ENCODE assay signal across 29 cellular contexts in genomic region chr11:61155312-61155711, GRCh38. TPM values are rescaled to one million over a fixed set of nuclear protein-coding genes. Genes with fewer than 3 reads are reported as not detected.
"Had no signal": no experiment of that assay in that cellular context is flagged by ENCODE, and none has a peak within 500 bp of the region (broad histone marks: within the 10 kb centered on the region; RNA-seq: fewer than 3 reads in every experiment).

No MANE protein-coding gene starts in this region.

- FAIRE-seq: endometrium, pancreas had no signal

- H3K4me3 ChIP-seq: dorsolateral prefrontal cortex, gastrocnemius medialis, heart right ventricle, neural progenitor cell, pancreas, spleen, testis, tibial nerve had no signal

- H3K36me3 ChIP-seq: gastrocnemius medialis, neural progenitor cell, pancreas had no signal

- H3K4me2 ChIP-seq: neural progenitor cell had no signal

- DNase-seq: cortex of kidney; dorsolateral prefrontal cortex; effector CD8-positive, alpha-beta T cell; gastrocnemius medialis; heart right ventricle; islet precursor cell; mammary epithelial cell; natural killer cell; occipital lobe; right cardiac atrium; stimulated activated CD4-positive, alpha-beta T cell treated with anti-CD3 and anti-CD28 coated beads, Interleukin-15, amount 100 ng/mL, for 24 hours; stimulated activated CD4-positive, alpha-beta T cell treated with anti-CD3 and anti-CD28 coated beads, Interleukin-1b, Interleukin-23, amount 100 ng/mL, for 48 hours; stimulated activated CD4-positive, alpha-beta T cell treated with anti-CD3 and anti-CD28 coated beads, Interleukin-4, amount 100 ng/mL, for 24 hours; stimulated activated naive CD8-positive, alpha-beta T cell treated with anti-CD3 and anti-CD28 coated beads, Interleukin-15, amount 100 ng/mL, for 72 hours; testis had no signal

- ATAC-seq: esophagus mucosa; gastrocnemius medialis; heart right ventricle; left lobe of liver; natural killer cell; pancreas; right cardiac atrium; stimulated activated memory B cell treated with anti-CD40 and anti-IgM and Interleukin-4, amounts not matched to agents 10 μg/mL and 1 μg/mL and 100 μg/mL, for 72 hours; stimulated activated naive CD8-positive, alpha-beta T cell treated with anti-CD3 and anti-CD28 coated beads, Interleukin-15, amount 100 ng/mL, for 72 hours had no signal

- H2AFZ ChIP-seq: neural progenitor cell had no signal

- H3K27ac ChIP-seq: dorsolateral prefrontal cortex, gastrocnemius medialis, heart right ventricle, neural progenitor cell, pancreas, spleen, tibial nerve had no signal

- H3K9me3 ChIP-seq: gastrocnemius medialis, pancreas, testis had no signal

- H3K27me3 ChIP-seq: dorsolateral prefrontal cortex, gastrocnemius medialis, heart right ventricle, neural progenitor cell, pancreas, spleen, testis, tibial nerve had no signal

- H3K9ac ChIP-seq: neural progenitor cell had no signal

RNA-seq across cellular contexts. Expression of gene PGA3, which starts 48.0 kb away (rescaled TPM):
- total RNA-seq: esophagus mucosa, gastrocnemius medialis, left lobe of liver, mammary epithelial cell, mesothelial cell of epicardium, natural killer cell, progenitor cell of endocrine pancreas had no signal
- polyA plus RNA-seq: mammary epithelial cell had no signal

RNA-seq across cellular contexts. Expression of gene CD5, which starts 53.0 kb away (rescaled TPM):
- total RNA-seq: fibroblast of lung, mammary epithelial cell, mesothelial cell of epicardium, myocyte, occipital lobe, progenitor cell of endocrine pancreas, skeletal muscle tissue, urinary bladder had no signal
- polyA plus RNA-seq: fibroblast of lung, mammary epithelial cell had no signal
